ENCODE assay signal across 8 cellular contexts in genomic region chr14:93892923-93893549, GRCh38. TPM values are rescaled to one million over a fixed set of nuclear protein-coding genes. Genes with fewer than 3 reads are reported as not detected.
DNase-seq lines count a peak whose midpoint lies in the region; ATAC-seq and TF ChIP-seq lines count a peak whose summit lies in the region.

No MANE protein-coding gene starts in this region.

- peak; percentile 64 for DNase-seq in DMS79 treated with DMSO at 0.1 percent for 48 hours (lab: John Stamatoyannopoulos, UW)
- DNase-seq in SK-MEL-5 (ENCODE audit: low read depth, low spot score): peak; percentile 74
- DNase-seq in activated naive CD4-positive, alpha-beta T cell treated with anti-CD3 and anti-CD28 coated beads, Interleukin-2, amount 50 U/mL, for 16 hours: peak; percentile 71
- DNase-seq in Right ventricle myocardium inferior (ENCODE audit: missing footprints): peak; percentile 89
- peak; percentile 91 for DNase-seq in posterior vena cava (ENCODE audit: low spot score)
- DNase-seq in upper lobe of right lung: peak; percentile 85

- in situ Hi-C loops in SK-MEL-5 (cut with HindIII; ENCODE audit: low pct_unique_long_range_greater_than_20kb, low sequenced_read_pairs): no loop called here

- ATAC-seq in HG02973 (IDR thresholded peaks at IDR 0.05; ENCODE audit: unreplicated experiment) (peak; percentile 49), Right ventricle myocardium inferior (peak; percentile 57), upper lobe of right lung (peak; percentile 85), HG03097 (IDR thresholded peaks at IDR 0.05; ENCODE audit: low FRiP score, unreplicated experiment) (no peak)

- no peak overlapping the region for H3K27ac ChIP-seq in upper lobe of right lung

- intact Hi-C loops in Right ventricle myocardium inferior (cut with DNase I) (loop anchor here (1.0 to 2.0 kb wide), 2 partner anchors 236 to 244 kb away; no protein-coding TSS in a partner anchor), posterior vena cava (cut with DNase I) (loop anchor here in 1 of 2 donors (5.0 kb wide), 1 partner anchor 106 kb away; the partner anchor contains the start of gene PRIMA1), upper lobe of right lung (cut with DNase I) (loop anchor here (10.0 kb wide), 1 partner anchor 238 kb away; no protein-coding TSS in a partner anchor)

- no peak overlapping the region for H3K4me3 ChIP-seq in upper lobe of right lung

- TF ChIP-seq CTCF in upper lobe of right lung (IDR thresholded peaks at IDR 0.05): peak; percentile 99

- H3K9me3 ChIP-seq in upper lobe of right lung: no peaks in the 10 kb centered on the region

- no peaks in the 10 kb centered on the region for H3K36me3 ChIP-seq in upper lobe of right lung

- H3K4me1 ChIP-seq in upper lobe of right lung: no peaks in the 10 kb centered on the region

- no peaks in the 10 kb centered on the region for H3K27me3 ChIP-seq in upper lobe of right lung

RNA-seq across cellular contexts. Expression of gene FAM181A, which starts 34.1 kb away (rescaled TPM):
- not detected in 2 replicates for total RNA-seq in SK-MEL-5 (2014; rRNA removed; shearing (Covaris generic))
- not detected in 2 replicates for polyA plus RNA-seq in SK-MEL-5 (2015; cell fraction: cytosol; rRNA removed)
- polyA plus RNA-seq in SK-MEL-5 (2015; cell fraction: nucleus; rRNA removed): not detected in 2 replicates
- total RNA-seq in Right ventricle myocardium inferior (not detected), posterior vena cava (not detected), upper lobe of right lung (3.5 TPM)
